In the genomic region with DNA sequence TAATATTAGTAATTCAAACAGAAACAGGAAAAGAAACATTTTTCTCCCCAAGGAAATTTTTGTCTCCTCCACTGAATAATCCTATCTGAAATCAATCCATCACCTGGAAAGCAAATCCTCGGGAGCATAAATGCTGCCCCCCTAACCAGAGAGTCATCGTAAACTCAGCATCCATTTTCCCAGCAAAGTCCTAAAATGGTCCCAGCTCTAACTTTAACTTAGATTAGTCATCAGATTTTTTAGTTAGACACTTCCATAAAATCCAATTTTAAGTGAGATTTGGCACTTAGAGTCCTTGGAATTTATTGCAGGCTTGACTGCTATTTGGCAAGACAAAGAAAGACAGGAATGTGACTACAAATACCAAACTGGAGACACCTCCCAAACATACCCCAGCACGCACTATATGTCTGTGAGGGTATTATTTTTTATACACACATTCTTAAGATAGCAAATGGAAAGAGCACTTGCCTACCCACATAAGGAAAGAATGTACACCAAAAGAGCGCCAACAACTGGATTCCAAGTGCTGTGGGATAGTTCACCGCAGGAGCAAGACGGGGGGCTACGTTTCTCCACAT, we compare ENCODE assay signal across 18 cellular contexts. TPM values are rescaled to one million over a fixed set of nuclear protein-coding genes. Genes with fewer than 3 reads are reported as not detected.
A peak's percentile ranks its signal among the peaks of the same experiment; 100 is the strongest.
DNase-seq lines count a peak whose midpoint lies in the region; ATAC-seq and TF ChIP-seq lines count a peak whose summit lies in the region.
"Had no signal": no experiment of that assay in that cellular context is flagged by ENCODE, and none has a peak within 500 bp of the region (broad histone marks: within the 10 kb centered on the region; RNA-seq: fewer than 3 reads in every experiment).

No MANE protein-coding gene starts in this region.

- H3K36me3 ChIP-seq in BJ (ENCODE audit: control insufficient read depth, insufficient read depth, low read length) (peaks cover 10% of the 10 kb centered on the region), adipocyte (ENCODE audit: control insufficient read depth, insufficient read depth, low read length, severe bottlenecking) (peaks cover 66% of the 10 kb centered on the region), gastroesophageal sphincter (peaks cover 0 to 93% of the 10 kb centered on the region in 2 donors), thoracic aorta (peaks cover 28% of the 10 kb centered on the region)

- ATAC-seq in gastroesophageal sphincter: no peak
- no peak for ATAC-seq in thoracic aorta (ENCODE audit: insufficient number of reproducible peaks, low FRiP score, low read depth)
- ATAC-seq in GM21737 (IDR thresholded peaks at IDR 0.05; ENCODE audit: unreplicated experiment): no peak
- ATAC-seq in GM18909 (IDR thresholded peaks at IDR 0.05; ENCODE audit: poor library complexity, unreplicated experiment): no peak
- ATAC-seq: stimulated activated effector memory CD8-positive, alpha-beta T cell treated with anti-CD3 and anti-CD28 coated beads, Interleukin-12 subunit alpha, Interleukin-12 subunit beta, amount 100 ng/mL, for 72 hours had no signal

- H3K9ac ChIP-seq in adipocyte (ENCODE audit: low read length): peak overlapping the region; percentile 59
- H3K9ac ChIP-seq: parathyroid adenoma had no signal

- TF ChIP-seq EP300 in gastroesophageal sphincter (IDR thresholded peaks at IDR 0.05): no peak

- H3K9me3 ChIP-seq in adipocyte (ENCODE audit: control insufficient read depth, low read length) (no peaks in the 10 kb centered on the region), gastroesophageal sphincter (no peaks in the 10 kb centered on the region), thoracic aorta (no peaks in the 10 kb centered on the region)
- H3K9me3 ChIP-seq: left ventricle myocardium inferior, spleen, upper lobe of left lung had no signal

- TF ChIP-seq CTCF in BJ (IDR thresholded peaks at IDR 0.05; ENCODE audit: insufficient read depth, low read depth, low read length) (no peak), gastroesophageal sphincter (IDR thresholded peaks at IDR 0.05) (no peak), thoracic aorta (IDR thresholded peaks at IDR 0.05) (no peak)

- POLR2A ChIA-PET in BJ (lab: Charles Lee): no interaction called here
- POLR2A ChIA-PET in HEK293T (lab: Yijun Ruan, JAX): no interaction called here

- CTCF ChIA-PET in BJ (lab: Yijun Ruan, JAX) (interaction anchor here (0.9 to 5.8 kb wide), 3 partner anchors 18 to 46 kb away, joined by 3 to 68 read pairs (median 3); no protein-coding TSS in a partner anchor), HEK293T (lab: Yijun Ruan, JAX) (no interaction called here)

- DNase-seq in BJ (ENCODE audit: low read depth) (peak; percentile 82), adipocyte (ENCODE audit: low read depth) (peak; percentile 55), thoracic aorta (ENCODE audit: low spot score) (no peak), HEK293T (ENCODE audit: extremely low spot score) (no peak)
- DNase-seq in activated naive CD4-positive, alpha-beta T cell treated with Interleukin-2 at 50 U/mL for 16 hours: no peak
- DNase-seq: activated CD4-positive, alpha-beta T cell treated with anti-CD3 and anti-CD28 coated beads, Interleukin-2, amount 10 ng/mL, durations not matched to agents 7 days and 5 days; cerebellar nuclear complex; left ventricle myocardium inferior; NCI-H2107; NCI-H82; PC-9; spleen; upper lobe of left lung had no signal

- H3K27me3 ChIP-seq in BJ (ENCODE audit: control insufficient read depth, insufficient read depth, low read length): no peaks in the 10 kb centered on the region
- no peaks in the 10 kb centered on the region for H3K27me3 ChIP-seq in adipocyte (replicated peaks; ENCODE audit: control insufficient read depth, insufficient read depth, low read length)
- H3K27me3 ChIP-seq in gastroesophageal sphincter: no peaks in the 10 kb centered on the region
- no peaks in the 10 kb centered on the region for H3K27me3 ChIP-seq in thoracic aorta (replicated peaks; ENCODE audit: insufficient read depth)
- H3K27me3 ChIP-seq: spleen, upper lobe of left lung had no signal

- H3K4me3 ChIP-seq in BJ (ENCODE audit: low read depth, low read length) (no peak overlapping the region), adipocyte (ENCODE audit: low read length) (no peak overlapping the region), gastroesophageal sphincter (no peak overlapping the region), thoracic aorta (peak overlapping the region; percentile 44)
- H3K4me3 ChIP-seq: left ventricle myocardium inferior, PC-9, spleen, upper lobe of left lung had no signal

- H3K27ac ChIP-seq in gastroesophageal sphincter: peak overlapping the region; percentile 56 to 67 (median 58)
- H3K27ac ChIP-seq in thoracic aorta: peak overlapping the region; percentile 37 to 74
- H3K27ac ChIP-seq: left ventricle myocardium inferior, parathyroid adenoma, PC-9, spleen, upper lobe of left lung had no signal

- TF ChIP-seq POLR2A in gastroesophageal sphincter (IDR thresholded peaks at IDR 0.05): no peak

- 24 to 41% methylated on average over 6 to 7 of the region's 7 CpGs for WGBS in gastroesophageal sphincter (ENCODE audit: low coverage in 1 of 2), 2 donors

- H3K4me1 ChIP-seq in adipocyte (ENCODE audit: control insufficient read depth, insufficient read depth, low read length) (peaks cover 41% of the 10 kb centered on the region), gastroesophageal sphincter (peaks cover 0 to 14% (median 0%) of the 10 kb centered on the region in 3 donors), thoracic aorta (ENCODE audit: control insufficient read depth in 1 of 2, low read depth in 2 of 2) (peaks cover 19 to 22% of the 10 kb centered on the region in 2 donors)
- H3K4me1 ChIP-seq: left ventricle myocardium inferior, parathyroid adenoma, spleen, upper lobe of left lung had no signal

TF ChIP-seq in HEK293T, 16 proteins besides CTCF, POLR2A, EP300 and RAD21:
- TF ChIP-seq HDGF (IDR thresholded peaks at IDR 0.05; ENCODE audit: borderline replicate concordance) (no peak), SUZ12 (IDR thresholded peaks at IDR 0.05) (no peak), CTBP1 (IDR thresholded peaks at IDR 0.05; ENCODE audit: borderline replicate concordance) (no peak), ARNT (IDR thresholded peaks at IDR 0.05) (no peak), ELF4 (IDR thresholded peaks at IDR 0.05) (no peak), FOXK2 (IDR thresholded peaks at IDR 0.05) (no peak), BHLHE40 (IDR thresholded peaks at IDR 0.05; ENCODE audit: borderline replicate concordance) (no peak), FOXM1 (IDR thresholded peaks at IDR 0.05; ENCODE audit: borderline replicate concordance) (no peak), FOXA1 (IDR thresholded peaks at IDR 0.05) (no peak), ZNF384 (IDR thresholded peaks at IDR 0.05) (no peak), NFRKB (IDR thresholded peaks at IDR 0.05) (no peak), L3MBTL2 (conservative IDR thresholded peaks at IDR 0.05) (no peak), TARDBP (IDR thresholded peaks at IDR 0.05) (no peak), SP1 (IDR thresholded peaks at IDR 0.05) (no peak), LEF1 (IDR thresholded peaks at IDR 0.05; ENCODE audit: borderline replicate concordance) (no peak)
- TF ChIP-seq, protein P1, sequence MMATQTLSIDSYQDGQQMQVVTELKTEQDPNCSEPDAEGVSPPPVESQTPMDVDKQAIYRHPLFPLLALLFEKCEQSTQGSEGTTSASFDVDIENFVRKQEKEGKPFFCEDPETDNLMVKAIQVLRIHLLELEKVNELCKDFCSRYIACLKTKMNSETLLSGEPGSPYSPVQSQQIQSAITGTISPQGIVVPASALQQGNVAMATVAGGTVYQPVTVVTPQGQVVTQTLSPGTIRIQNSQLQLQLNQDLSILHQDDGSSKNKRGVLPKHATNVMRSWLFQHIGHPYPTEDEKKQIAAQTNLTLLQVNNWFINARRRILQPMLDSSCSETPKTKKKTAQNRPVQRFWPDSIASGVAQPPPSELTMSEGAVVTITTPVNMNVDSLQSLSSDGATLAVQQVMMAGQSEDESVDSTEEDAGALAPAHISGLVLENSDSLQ (IDR thresholded peaks at IDR 0.05): no peak
TF ChIP-seq in HEK293T: peak in this region for 0.

RNA-seq across cellular contexts. Expression of a gene that starts 15.4 kb away (rescaled TPM):
- 21.7 and 31.1 TPM in 2 replicates for polyA plus RNA-seq in BJ (2011; rRNA removed)
- polyA minus RNA-seq in BJ (2011; rRNA and poly(A)+ RNA removed): 7.3 and 8.6 TPM in 2 replicates
- total RNA-seq in gastroesophageal sphincter (10 to 100 TPM; 15.4 to 29.6 (median 24.1) TPM), thoracic aorta (10 to 100 TPM; 17.9 to 32.5 TPM)

RNA-seq across cellular contexts. Expression of a gene that starts 15.4 kb away (rescaled TPM):
- 10.8 and 19.7 TPM in 2 replicates for polyA plus RNA-seq in BJ (2011; rRNA removed)
- polyA minus RNA-seq in BJ (2011; rRNA and poly(A)+ RNA removed): 5.8 and 6.1 TPM in 2 replicates
- total RNA-seq in gastroesophageal sphincter (10 to 100 TPM in 2 of 4 donors, 1 to 10 TPM in 2; 8.3 to 13.2 (median 9.5) TPM), thoracic aorta (10 to 100 TPM in 1 of 2 donors, 1 to 10 TPM in 1; 6.9 to 13.6 TPM)

RNA-seq across cellular contexts. Expression of a gene that starts 24.8 kb away (rescaled TPM):
- polyA plus RNA-seq in BJ (2011; rRNA removed): 1.3 and 1.8 TPM in 2 replicates
- 0.57 and 2.0 TPM in 2 replicates for polyA minus RNA-seq in BJ (2011; rRNA and poly(A)+ RNA removed)
- total RNA-seq in gastroesophageal sphincter (1 to 10 TPM in 3 of 4 donors, under 1 TPM in 1; 0.87 to 3.5 (median 1.7) TPM), thoracic aorta (1 to 10 TPM; 3.0 to 7.1 TPM)

RNA-seq across cellular contexts. Expression of a gene that starts 47.9 kb away (rescaled TPM):
- polyA plus RNA-seq in BJ (2011; rRNA removed): 12.2 and 20.2 TPM in 2 replicates
- 5.8 and 6.4 TPM in 2 replicates for polyA minus RNA-seq in BJ (2011; rRNA and poly(A)+ RNA removed)
- total RNA-seq in gastroesophageal sphincter: 10 to 100 TPM in 3 of 4 donors, 1 to 10 TPM in 1; 9.4 to 18.3 (median 15.6) TPM
- 1 to 10 TPM; 7.0 to 7.5 TPM for total RNA-seq in thoracic aorta
- total RNA-seq: PC-9 had no signal

Comparison
In these comparisons a context has a peak if more than half of its experiments do, and no peak if none do; other contexts are left out.
1. DNase-seq: peak in BJ (single experiment) and adipocyte (single experiment); none in thoracic aorta (single experiment), activated naive CD4-positive, alpha-beta T cell treated with Interleukin-2 at 50 U/mL for 16 hours (single experiment) and HEK293T (single experiment).